ENCODE assay signal across 8 cellular contexts in the genomic region with DNA sequence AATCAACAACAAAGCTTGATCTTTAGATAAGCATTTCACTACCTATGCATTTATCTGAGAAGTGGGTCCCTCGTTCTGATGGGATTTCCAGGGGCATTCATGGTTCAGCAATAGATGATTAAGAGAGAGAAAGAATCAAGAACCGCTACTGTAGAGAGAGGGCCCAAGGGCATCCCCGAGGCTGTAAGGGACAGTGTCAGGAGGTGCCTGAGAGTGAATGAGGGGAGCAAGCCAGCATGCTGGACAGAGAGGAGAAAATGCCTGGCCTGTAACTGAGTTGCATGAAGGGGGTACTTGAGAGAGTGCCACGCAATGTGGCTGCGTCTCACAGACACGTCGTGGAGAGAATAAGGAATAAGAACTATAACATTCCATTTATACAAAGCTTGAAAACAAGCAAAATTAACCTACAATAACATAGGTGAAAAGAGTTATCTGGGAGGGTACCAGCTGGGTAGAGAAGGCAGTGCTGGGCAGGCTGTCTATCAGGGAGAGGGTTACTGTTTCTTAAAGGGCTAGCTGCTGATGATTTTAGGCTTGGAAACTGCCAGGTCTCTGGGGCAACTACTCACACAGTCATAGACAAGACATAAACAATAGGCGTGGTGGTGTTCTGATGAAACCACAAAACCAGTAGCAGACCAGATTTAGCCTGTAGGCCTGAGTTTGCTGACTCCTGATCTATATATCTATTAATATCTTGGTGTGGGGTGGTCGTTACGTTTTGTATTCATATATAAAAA.
DNase-seq lines count a peak whose midpoint lies in the region; ATAC-seq, FAIRE-seq and TF ChIP-seq lines count a peak whose summit lies in the region.

No MANE protein-coding gene starts in this region.

- H3K27ac ChIP-seq in transverse colon: no peak overlapping the region
- no peak overlapping the region for H3K27ac ChIP-seq in HepG2 (ENCODE audit: extremely low read length, insufficient read depth, low read length)

- no peaks in the 10 kb centered on the region for H4K20me1 ChIP-seq in HepG2 (ENCODE audit: insufficient read depth, low read length)

- TF ChIP-seq POLR2A in transverse colon (IDR thresholded peaks at IDR 0.05) (no peak), HepG2 (IDR thresholded peaks at IDR 0.05; ENCODE audit: insufficient read depth in 1 of 2, low read depth in 2 of 2, low read length in 2 of 2) (no peak)

- no peak for FAIRE-seq in HepG2 (lab: Jason Lieb, UNC)

- intact Hi-C loops in transverse colon (cut with DNase I; ENCODE audit: low total_unique reads): no loop called here
- intact Hi-C loops in HepG2 (cut with micrococcal nuclease; ENCODE audit: unreplicated experiment): no loop called here

- TF ChIP-seq EP300 in transverse colon (IDR thresholded peaks at IDR 0.05; ENCODE audit: low read depth): no peak
- no peak for TF ChIP-seq EP300 in HepG2 (IDR thresholded peaks at IDR 0.05; ENCODE audit: low read depth in 2 of 2, low read length in 2 of 2)
- no peak for TF ChIP-seq EP300 in HepG2 (CRISPR knock-in tag; IDR thresholded peaks at IDR 0.05; ENCODE audit: borderline replicate concordance)

- no peak overlapping the region for H3K4me3 ChIP-seq in transverse colon
- H3K4me3 ChIP-seq in HepG2 (replicated peaks in 1 of 3; ENCODE audit: insufficient read depth in 1 of 3, low read depth in 2 of 3, low read length in 3 of 3): no peak overlapping the region

- H3K27me3 ChIP-seq in transverse colon: no peaks in the 10 kb centered on the region
- H3K27me3 ChIP-seq in HepG2 (ENCODE audit: control insufficient read depth in 1 of 2, insufficient read depth in 2 of 2, low read length in 2 of 2): peaks cover 1 to 11% of the 10 kb centered on the region in 2 experiments; a peak in 2 of 5 replicates

- no peak overlapping the region for H3K9ac ChIP-seq in HepG2 (ENCODE audit: insufficient read depth, low read depth, low read length)

- no peak for TF ChIP-seq RAD21 in HepG2 (CRISPR knock-in tag; IDR thresholded peaks at IDR 0.05)

- H3K79me2 ChIP-seq in HepG2 (ENCODE audit: insufficient read depth, low read length): no peaks in the 10 kb centered on the region

- H3K4me1 ChIP-seq in transverse colon (peaks cover 0 to 7% (median 2%) of the 10 kb centered on the region in 4 donors), HepG2 (ENCODE audit: insufficient read depth, low read length) (no peaks in the 10 kb centered on the region)

- peak; percentile 38 for ATAC-seq in esophagus mucosa
- ATAC-seq in HepG2: no peak

- CTCF ChIA-PET in HepG2 (lab: Yijun Ruan, JAX; ENCODE audit: low intra/inter-chr PET ratio, low total read pairs): no interaction called here

- H3K9me3 ChIP-seq in transverse colon (no peaks in the 10 kb centered on the region), HepG2 (ENCODE audit: low read length) (no peaks in the 10 kb centered on the region)

- H2AFZ ChIP-seq in HepG2 (ENCODE audit: low read length): no peak overlapping the region

- POLR2A ChIA-PET in HepG2 (lab: Yijun Ruan, JAX): no interaction called here

- 72 to 73% methylated on average over 10 of the region's 10 CpGs for WGBS in transverse colon (ENCODE audit: low coverage in 1 of 2), 2 donors
- 28% methylated on average over 10 of the region's 10 CpGs for WGBS in HepG2 (ENCODE audit: low lambda C conversion rate)

- H3K36me3 ChIP-seq in transverse colon (no peaks in the 10 kb centered on the region), HepG2 (replicated peaks in 1 of 2; ENCODE audit: control insufficient read depth in 1 of 2, insufficient read depth in 2 of 2, low read length in 2 of 2) (no peaks in the 10 kb centered on the region)

- in situ Hi-C loops in transverse colon (cut with MboI; ENCODE audit: low pct_ligation_motif_present in 1 of 4, low pct_unique_long_range_greater_than_20kb in 1 of 4, low sequenced_read_pairs in 3 of 4): no loop called here
- in situ Hi-C loops in HepG2 (cut with HindIII; ENCODE audit: extremely low pct_ligation_motif_present, low pct_unique_long_range_greater_than_20kb): no loop called here

- peak; percentile 9 for DNase-seq in activated naive CD4-positive, alpha-beta T cell treated with Interleukin-2 at 50 U/mL for 16 hours
- DNase-seq in activated naive CD4-positive, alpha-beta T cell (lab: John Stamatoyannopoulos, UW): no peak
- peak; percentile 89 for DNase-seq in RPMI7951 (ENCODE audit: low read depth)
- DNase-seq in stromal cell of bone marrow (ENCODE audit: low read depth): peak; percentile 83
- DNase-seq in COLO829 (ENCODE audit: low spot score): no peak
- DNase-seq in transverse colon: no peak
- DNase-seq in HepG2 (ENCODE audit: low spot score): no peak

- TF ChIP-seq CTCF in transverse colon (IDR thresholded peaks at IDR 0.05) (no peak), HepG2 (CRISPR knock-in tag; IDR thresholded peaks at IDR 0.05) (no peak)

- BruUV-seq in HepG2 (replicated peaks; lab: Mats Ljungman, UMichigan): no TSS peak

- H3K4me2 ChIP-seq in HepG2 (ENCODE audit: low read depth, low read length): no peak overlapping the region

TF ChIP-seq in HepG2, 621 proteins besides CTCF, POLR2A, EP300 and RAD21:
- TF ChIP-seq NONO (IDR thresholded peaks at IDR 0.05) (no peak), NONO (CRISPR knock-in tag; conservative IDR thresholded peaks at IDR 0.05) (no peak), RARG (CRISPR knock-in tag; IDR thresholded peaks at IDR 0.05; ENCODE audit: low read depth) (no peak), CCAR2 (optimal IDR thresholded peaks at IDR 0.05; ENCODE audit: low read depth, low read length) (no peak), ARHGAP35 (CRISPR knock-in tag; IDR thresholded peaks at IDR 0.05; ENCODE audit: borderline replicate concordance) (no peak), ZFP37 (CRISPR knock-in tag; IDR thresholded peaks at IDR 0.05; ENCODE audit: borderline replicate concordance) (no peak)
- TF ChIP-seq, protein P1, sequence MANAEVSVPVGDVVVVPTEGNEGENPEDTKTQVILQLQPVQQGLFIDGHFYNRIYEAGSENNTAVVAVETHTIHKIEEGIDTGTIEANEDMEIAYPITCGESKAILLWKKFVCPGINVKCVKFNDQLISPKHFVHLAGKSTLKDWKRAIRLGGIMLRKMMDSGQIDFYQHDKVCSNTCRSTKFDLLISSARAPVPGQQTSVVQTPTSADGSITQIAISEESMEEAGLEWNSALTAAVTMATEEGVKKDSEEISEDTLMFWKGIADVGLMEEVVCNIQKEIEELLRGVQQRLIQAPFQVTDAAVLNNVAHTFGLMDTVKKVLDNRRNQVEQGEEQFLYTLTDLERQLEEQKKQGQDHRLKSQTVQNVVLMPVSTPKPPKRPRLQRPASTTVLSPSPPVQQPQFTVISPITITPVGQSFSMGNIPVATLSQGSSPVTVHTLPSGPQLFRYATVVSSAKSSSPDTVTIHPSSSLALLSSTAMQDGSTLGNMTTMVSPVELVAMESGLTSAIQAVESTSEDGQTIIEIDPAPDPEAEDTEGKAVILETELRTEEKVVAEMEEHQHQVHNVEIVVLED (CRISPR knock-in tag; IDR thresholded peaks at IDR 0.05; ENCODE audit: borderline replicate concordance): no peak
- TF ChIP-seq, protein P2, sequence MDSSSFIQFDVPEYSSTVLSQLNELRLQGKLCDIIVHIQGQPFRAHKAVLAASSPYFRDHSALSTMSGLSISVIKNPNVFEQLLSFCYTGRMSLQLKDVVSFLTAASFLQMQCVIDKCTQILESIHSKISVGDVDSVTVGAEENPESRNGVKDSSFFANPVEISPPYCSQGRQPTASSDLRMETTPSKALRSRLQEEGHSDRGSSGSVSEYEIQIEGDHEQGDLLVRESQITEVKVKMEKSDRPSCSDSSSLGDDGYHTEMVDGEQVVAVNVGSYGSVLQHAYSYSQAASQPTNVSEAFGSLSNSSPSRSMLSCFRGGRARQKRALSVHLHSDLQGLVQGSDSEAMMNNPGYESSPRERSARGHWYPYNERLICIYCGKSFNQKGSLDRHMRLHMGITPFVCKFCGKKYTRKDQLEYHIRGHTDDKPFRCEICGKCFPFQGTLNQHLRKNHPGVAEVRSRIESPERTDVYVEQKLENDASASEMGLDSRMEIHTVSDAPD (CRISPR knock-in tag; IDR thresholded peaks at IDR 0.05): no peak
- TF ChIP-seq, protein P3, sequence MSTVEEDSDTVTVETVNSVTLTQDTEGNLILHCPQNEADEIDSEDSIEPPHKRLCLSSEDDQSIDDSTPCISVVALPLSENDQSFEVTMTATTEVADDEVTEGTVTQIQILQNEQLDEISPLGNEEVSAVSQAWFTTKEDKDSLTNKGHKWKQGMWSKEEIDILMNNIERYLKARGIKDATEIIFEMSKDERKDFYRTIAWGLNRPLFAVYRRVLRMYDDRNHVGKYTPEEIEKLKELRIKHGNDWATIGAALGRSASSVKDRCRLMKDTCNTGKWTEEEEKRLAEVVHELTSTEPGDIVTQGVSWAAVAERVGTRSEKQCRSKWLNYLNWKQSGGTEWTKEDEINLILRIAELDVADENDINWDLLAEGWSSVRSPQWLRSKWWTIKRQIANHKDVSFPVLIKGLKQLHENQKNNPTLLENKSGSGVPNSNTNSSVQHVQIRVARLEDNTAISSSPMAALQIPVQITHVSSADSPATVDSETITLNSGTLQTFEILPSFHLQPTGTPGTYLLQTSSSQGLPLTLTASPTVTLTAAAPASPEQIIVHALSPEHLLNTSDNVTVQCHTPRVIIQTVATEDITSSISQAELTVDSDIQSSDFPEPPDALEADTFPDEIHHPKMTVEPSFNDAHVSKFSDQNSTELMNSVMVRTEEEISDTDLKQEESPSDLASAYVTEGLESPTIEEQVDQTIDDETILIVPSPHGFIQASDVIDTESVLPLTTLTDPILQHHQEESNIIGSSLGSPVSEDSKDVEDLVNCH (CRISPR knock-in tag; IDR thresholded peaks at IDR 0.05): no peak

Comparison
In these comparisons a context has a peak if more than half of its experiments do, and no peak if none do; other contexts are left out.
1. DNase-seq: peak in activated naive CD4-positive, alpha-beta T cell treated with Interleukin-2 at 50 U/mL for 16 hours (single experiment), RPMI7951 (single experiment) and stromal cell of bone marrow (single experiment); none in activated naive CD4-positive, alpha-beta T cell (0 of 4), COLO829 (single experiment), transverse colon (single experiment) and HepG2 (single experiment).